ENCODE assay signal across 8 cellular contexts in genomic region chr2:176637134-176637496, GRCh38.
DNase-seq lines count a peak whose midpoint lies in the region; ATAC-seq and TF ChIP-seq lines count a peak whose summit lies in the region.

No MANE protein-coding gene starts in this region.

- no peak for TF ChIP-seq CTCF in fibroblast of villous mesenchyme (IDR thresholded peaks at IDR 0.05; ENCODE audit: insufficient read depth, low read depth, low read length)

- H3K4me3 ChIP-seq in fibroblast of villous mesenchyme (ENCODE audit: low read depth, low read length) (peak overlapping the region; percentile 63), skin epidermis (peak overlapping the region; percentile 46 to 65 (median 58))

- peak overlapping the region in 19 of 21 experiments; percentile 66 to 96 (median 84) for H3K27ac ChIP-seq in skin epidermis

- peak; percentile 31 for ATAC-seq in SK-N-SH treated with all-trans-retinoic acid at 6 μM for 48 hours

- DNase-seq in NCI-H1436 (lab: John Stamatoyannopoulos, UW) = peak; percentile 19
- DNase-seq in NCI-H1436 treated with DMSO at 0.1 percent for 48 hours (lab: John Stamatoyannopoulos, UW) = no peak
- DNase-seq in fibroblast of villous mesenchyme (ENCODE audit: low read depth) = no peak
- no peak for DNase-seq in amygdala (lab: John Stamatoyannopoulos, UW)
- no peak for DNase-seq in activated CD8-positive, alpha-beta memory T cell treated with anti-CD3 and anti-CD28 coated beads, Interleukin-2, amount 50 U/mL, for 48 hours
- DNase-seq in NCI-H187 treated with DMSO at 0.1 percent for 48 hours (lab: John Stamatoyannopoulos, UW) = no peak

TF ChIP-seq in SK-N-SH treated with all-trans-retinoic acid at 6 μM for 48 hours, 23 proteins besides CTCF, POLR2A, EP300 and RAD21:
- TF ChIP-seq ZFP30 (CRISPR knock-in tag; IDR thresholded peaks at IDR 0.05) = no peak
- TF ChIP-seq RARB (CRISPR knock-in tag; IDR thresholded peaks at IDR 0.05) = no peak
- TF ChIP-seq ZNF565 (CRISPR knock-in tag; conservative IDR thresholded peaks at IDR 0.05; ENCODE audit: low read depth) = no peak
- TF ChIP-seq OSR1 (CRISPR knock-in tag; IDR thresholded peaks at IDR 0.05) = no peak
- TF ChIP-seq TCF4 (CRISPR knock-in tag; IDR thresholded peaks at IDR 0.05; ENCODE audit: borderline replicate concordance) = no peak
- TF ChIP-seq SNAI2 (CRISPR knock-in tag; IDR thresholded peaks at IDR 0.05) = no peak
- no peak for TF ChIP-seq TSHZ2 (CRISPR knock-in tag; IDR thresholded peaks at IDR 0.05)
